Comparison of ENCODE assay signal across 1 cellular context in the genomic region with DNA sequence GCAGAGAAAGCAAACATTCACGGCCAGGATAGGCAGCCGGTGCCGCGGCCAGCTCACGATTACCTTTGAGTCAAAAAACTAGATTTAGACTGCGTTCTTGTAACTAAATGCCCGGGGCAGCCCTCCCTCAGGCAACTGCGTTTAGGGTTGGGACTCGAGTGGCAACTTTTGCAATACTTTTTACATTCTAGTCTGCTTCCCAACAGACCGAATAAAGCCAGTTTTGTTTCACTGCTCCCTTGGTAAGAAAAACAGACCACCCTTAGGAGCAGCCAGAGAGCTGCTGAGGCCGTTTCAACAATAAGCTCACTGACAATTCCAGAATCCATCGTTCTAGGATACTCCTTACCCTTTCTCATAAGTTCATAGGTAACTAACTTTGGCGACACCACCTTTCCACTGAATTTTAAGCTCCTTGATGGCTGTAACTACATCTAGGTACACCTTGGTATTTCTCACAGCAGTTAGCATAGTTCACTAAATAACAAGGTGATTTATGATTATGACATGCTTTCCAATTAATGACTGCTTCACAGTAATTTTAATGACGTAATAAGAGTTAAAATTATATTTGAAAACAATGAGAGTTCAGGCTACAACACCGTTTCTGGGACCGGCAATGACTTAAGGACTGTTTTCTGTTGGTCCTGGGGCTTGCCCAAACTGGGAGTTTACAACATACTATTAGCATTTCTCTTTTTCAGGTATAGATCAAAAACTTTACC.
TF ChIP-seq lines count a peak whose summit lies in the region.

No MANE protein-coding gene starts in this region.

TF ChIP-seq in GM23338, 12 proteins besides CTCF, POLR2A, EP300 and RAD21 (continued from another document):
- TF ChIP-seq, protein P1, sequence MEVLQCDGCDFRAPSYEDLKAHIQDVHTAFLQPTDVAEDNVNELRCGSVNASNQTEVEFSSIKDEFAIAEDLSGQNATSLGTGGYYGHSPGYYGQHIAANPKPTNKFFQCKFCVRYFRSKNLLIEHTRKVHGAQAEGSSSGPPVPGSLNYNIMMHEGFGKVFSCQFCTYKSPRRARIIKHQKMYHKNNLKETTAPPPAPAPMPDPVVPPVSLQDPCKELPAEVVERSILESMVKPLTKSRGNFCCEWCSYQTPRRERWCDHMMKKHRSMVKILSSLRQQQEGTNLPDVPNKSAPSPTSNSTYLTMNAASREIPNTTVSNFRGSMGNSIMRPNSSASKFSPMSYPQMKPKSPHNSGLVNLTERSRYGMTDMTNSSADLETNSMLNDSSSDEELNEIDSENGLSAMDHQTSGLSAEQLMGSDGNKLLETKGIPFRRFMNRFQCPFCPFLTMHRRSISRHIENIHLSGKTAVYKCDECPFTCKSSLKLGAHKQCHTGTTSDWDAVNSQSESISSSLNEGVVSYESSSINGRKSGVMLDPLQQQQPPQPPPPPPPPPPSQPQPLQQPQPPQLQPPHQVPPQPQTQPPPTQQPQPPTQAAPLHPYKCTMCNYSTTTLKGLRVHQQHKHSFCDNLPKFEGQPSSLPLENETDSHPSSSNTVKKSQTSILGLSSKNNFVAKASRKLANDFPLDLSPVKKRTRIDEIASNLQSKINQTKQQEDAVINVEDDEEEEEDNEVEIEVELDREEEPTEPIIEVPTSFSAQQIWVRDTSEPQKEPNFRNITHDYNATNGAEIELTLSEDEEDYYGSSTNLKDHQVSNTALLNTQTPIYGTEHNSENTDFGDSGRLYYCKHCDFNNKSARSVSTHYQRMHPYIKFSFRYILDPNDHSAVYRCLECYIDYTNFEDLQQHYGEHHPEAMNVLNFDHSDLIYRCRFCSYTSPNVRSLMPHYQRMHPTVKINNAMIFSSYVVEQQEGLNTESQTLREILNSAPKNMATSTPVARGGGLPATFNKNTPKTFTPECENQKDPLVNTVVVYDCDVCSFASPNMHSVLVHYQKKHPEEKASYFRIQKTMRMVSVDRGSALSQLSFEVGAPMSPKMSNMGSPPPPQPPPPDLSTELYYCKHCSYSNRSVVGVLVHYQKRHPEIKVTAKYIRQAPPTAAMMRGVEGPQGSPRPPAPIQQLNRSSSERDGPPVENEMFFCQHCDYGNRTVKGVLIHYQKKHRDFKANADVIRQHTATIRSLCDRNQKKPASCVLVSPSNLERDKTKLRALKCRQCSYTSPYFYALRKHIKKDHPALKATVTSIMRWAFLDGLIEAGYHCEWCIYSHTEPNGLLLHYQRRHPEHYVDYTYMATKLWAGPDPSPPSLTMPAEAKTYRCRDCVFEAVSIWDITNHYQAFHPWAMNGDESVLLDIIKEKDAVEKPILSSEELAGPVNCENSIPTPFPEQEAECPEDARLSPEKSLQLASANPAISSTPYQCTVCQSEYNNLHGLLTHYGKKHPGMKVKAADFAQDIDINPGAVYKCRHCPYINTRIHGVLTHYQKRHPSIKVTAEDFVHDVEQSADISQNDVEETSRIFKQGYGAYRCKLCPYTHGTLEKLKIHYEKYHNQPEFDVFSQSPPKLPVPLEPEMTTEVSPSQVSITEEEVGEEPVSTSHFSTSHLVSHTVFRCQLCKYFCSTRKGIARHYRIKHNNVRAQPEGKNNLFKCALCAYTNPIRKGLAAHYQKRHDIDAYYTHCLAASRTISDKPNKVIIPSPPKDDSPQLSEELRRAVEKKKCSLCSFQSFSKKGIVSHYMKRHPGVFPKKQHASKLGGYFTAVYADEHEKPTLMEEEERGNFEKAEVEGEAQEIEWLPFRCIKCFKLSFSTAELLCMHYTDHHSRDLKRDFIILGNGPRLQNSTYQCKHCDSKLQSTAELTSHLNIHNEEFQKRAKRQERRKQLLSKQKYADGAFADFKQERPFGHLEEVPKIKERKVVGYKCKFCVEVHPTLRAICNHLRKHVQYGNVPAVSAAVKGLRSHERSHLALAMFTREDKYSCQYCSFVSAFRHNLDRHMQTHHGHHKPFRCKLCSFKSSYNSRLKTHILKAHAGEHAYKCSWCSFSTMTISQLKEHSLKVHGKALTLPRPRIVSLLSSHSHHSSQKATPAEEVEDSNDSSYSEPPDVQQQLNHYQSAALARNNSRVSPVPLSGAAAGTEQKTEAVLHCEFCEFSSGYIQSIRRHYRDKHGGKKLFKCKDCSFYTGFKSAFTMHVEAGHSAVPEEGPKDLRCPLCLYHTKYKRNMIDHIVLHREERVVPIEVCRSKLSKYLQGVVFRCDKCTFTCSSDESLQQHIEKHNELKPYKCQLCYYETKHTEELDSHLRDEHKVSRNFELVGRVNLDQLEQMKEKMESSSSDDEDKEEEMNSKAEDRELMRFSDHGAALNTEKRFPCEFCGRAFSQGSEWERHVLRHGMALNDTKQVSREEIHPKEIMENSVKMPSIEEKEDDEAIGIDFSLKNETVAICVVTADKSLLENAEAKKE (CRISPR knock-in tag; IDR thresholded peaks at IDR 0.05), result no peak
- TF ChIP-seq, protein P2, sequence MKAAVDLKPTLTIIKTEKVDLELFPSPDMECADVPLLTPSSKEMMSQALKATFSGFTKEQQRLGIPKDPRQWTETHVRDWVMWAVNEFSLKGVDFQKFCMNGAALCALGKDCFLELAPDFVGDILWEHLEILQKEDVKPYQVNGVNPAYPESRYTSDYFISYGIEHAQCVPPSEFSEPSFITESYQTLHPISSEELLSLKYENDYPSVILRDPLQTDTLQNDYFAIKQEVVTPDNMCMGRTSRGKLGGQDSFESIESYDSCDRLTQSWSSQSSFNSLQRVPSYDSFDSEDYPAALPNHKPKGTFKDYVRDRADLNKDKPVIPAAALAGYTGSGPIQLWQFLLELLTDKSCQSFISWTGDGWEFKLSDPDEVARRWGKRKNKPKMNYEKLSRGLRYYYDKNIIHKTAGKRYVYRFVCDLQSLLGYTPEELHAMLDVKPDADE (IDR thresholded peaks at IDR 0.05), result no peak
- no peak for TF ChIP-seq NANOG (IDR thresholded peaks at IDR 0.05; ENCODE audit: borderline replicate concordance)
